In the genomic region with DNA sequence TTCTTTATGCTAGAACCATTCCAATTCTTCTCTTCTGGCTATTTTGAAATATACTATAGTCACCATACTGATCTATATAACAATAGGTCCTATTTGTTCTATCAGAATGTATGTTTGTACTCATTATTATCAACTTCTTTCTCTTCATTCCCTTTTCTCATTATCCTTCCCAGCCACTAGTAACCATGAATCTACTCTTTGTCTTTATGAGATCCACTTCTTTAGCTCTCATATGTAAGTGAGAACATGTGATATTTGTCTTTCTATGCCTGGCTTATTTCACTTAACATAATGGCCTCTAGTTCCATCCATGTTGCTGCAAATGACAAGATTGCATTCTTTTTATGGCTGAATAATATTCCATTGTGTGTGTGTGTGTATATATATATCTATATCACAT, we compare ENCODE assay signal across 36 cellular contexts.
"Had no signal": no experiment of that assay in that cellular context is flagged by ENCODE, and none has a peak within 500 bp of the region (broad histone marks: within the 10 kb centered on the region; RNA-seq: fewer than 3 reads in every experiment).

No MANE protein-coding gene starts in this region.

- H3K27me3 ChIP-seq: ascending aorta, cardiac muscle cell had no signal

- H3K9me3 Mint-ChIP-seq: activated CD4-positive, alpha-beta memory T cell treated with anti-CD3 and anti-CD28 coated beads, Interleukin-2, amount 10 ng/mL, durations not matched to agents 7 days and 5 days; activated CD4-positive, alpha-beta T cell treated with anti-CD3 and anti-CD28 coated beads, Interleukin-2, amount 10 ng/mL, durations not matched to agents 7 days and 5 days; activated naive CD4-positive, alpha-beta T cell treated with anti-CD3 and anti-CD28 coated beads, Interleukin-2, amount 10 ng/mL, durations not matched to agents 7 days and 5 days; activated naive CD4-positive, alpha-beta T cell treated with anti-CD3 and anti-CD28 coated beads, Interleukin-2, amount 50 U/mL, for 24 hours; activated naive CD8-positive, alpha-beta T cell treated with anti-CD3 and anti-CD28 coated beads, Interleukin-2, amount 10 ng/mL, durations not matched to agents 7 days and 5 days; activated naive CD8-positive, alpha-beta T cell treated with anti-CD3 and anti-CD28 coated beads, Interleukin-2, amount 50 U/mL, for 24 hours; activated T-cell treated with anti-CD3 and anti-CD28 coated beads, Interleukin-2, amount 50 U/mL, for 24 hours; activated T-helper 2 cell treated with anti-CD3 and anti-CD28 coated beads, Interferon-gamma antibody, Interleukin-2, Interleukin-4, amounts not matched to agents 10 μg/mL and 5 μg/mL and 100 μg/mL, durations not matched to agents 14 hours and 24 hours and 36 hours; central memory CD8-positive, alpha-beta T cell; T-helper 1 cell treated with Interleukin-12 subunit alpha and Interleukin-12 subunit beta and Interleukin-4 antibody, amounts not matched to agents 30 μg/mL and 1 μg/mL, for 36 hours; T-helper 2 cell treated with Interferon-gamma antibody and Interleukin-4, amounts not matched to agents 5 μg/mL and 100 μg/mL, for 36 hours had no signal

- ATAC-seq: activated CD4-positive, alpha-beta T cell treated with anti-CD3 and anti-CD28 coated beads for 36 hours; activated CD4-positive, CD25-positive, alpha-beta regulatory T cell treated with anti-CD3 and anti-CD28 coated beads, Interleukin-2, amount 50 U/mL, for 24 hours; activated CD8-positive, alpha-beta memory T cell treated with anti-CD3 and anti-CD28 coated beads, Interleukin-2, amount 10 ng/mL, durations not matched to agents 7 days and 5 days; activated CD8-positive, alpha-beta T cell treated with anti-CD3 and anti-CD28 coated beads, Interleukin-2, amount 10 ng/mL, durations not matched to agents 7 days and 5 days; activated naive CD8-positive, alpha-beta T cell treated with anti-CD3 and anti-CD28 coated beads, Interleukin-2, amount 50 U/mL, for 24 hours; WTC11 had no signal

- H3K4me3 Mint-ChIP-seq: activated CD4-positive, alpha-beta memory T cell treated with anti-CD3 and anti-CD28 coated beads, Interleukin-2, amount 10 ng/mL, durations not matched to agents 7 days and 5 days; activated CD4-positive, alpha-beta T cell treated with anti-CD3 and anti-CD28 coated beads for 36 hours; activated CD4-positive, alpha-beta T cell treated with anti-CD3 and anti-CD28 coated beads, Interleukin-2, amount 10 ng/mL, durations not matched to agents 7 days and 5 days; activated CD8-positive, alpha-beta memory T cell treated with anti-CD3 and anti-CD28 coated beads, Interleukin-2, amount 10 ng/mL, durations not matched to agents 7 days and 5 days; activated CD8-positive, alpha-beta T cell treated with anti-CD3 and anti-CD28 coated beads, Interleukin-2, amount 10 ng/mL, durations not matched to agents 7 days and 5 days; activated naive CD4-positive, alpha-beta T cell treated with anti-CD3 and anti-CD28 coated beads, Interleukin-2, amount 10 ng/mL, durations not matched to agents 7 days and 5 days; activated naive CD4-positive, alpha-beta T cell treated with anti-CD3 and anti-CD28 coated beads, Interleukin-2, amount 50 U/mL, for 24 hours; activated naive CD8-positive, alpha-beta T cell; activated naive CD8-positive, alpha-beta T cell treated with anti-CD3 and anti-CD28 coated beads, Interleukin-2, amount 10 ng/mL, durations not matched to agents 7 days and 5 days; activated naive CD8-positive, alpha-beta T cell treated with anti-CD3 and anti-CD28 coated beads, Interleukin-2, amount 50 U/mL, for 24 hours; activated T-cell treated with anti-CD3 and anti-CD28 coated beads, Interleukin-2, amount 50 U/mL, for 24 hours; brain; central memory CD8-positive, alpha-beta T cell; T-helper 1 cell treated with Interleukin-12 subunit alpha and Interleukin-12 subunit beta and Interleukin-4 antibody, amounts not matched to agents 30 μg/mL and 1 μg/mL, for 36 hours; T-helper 2 cell treated with Interferon-gamma antibody and Interleukin-4, amounts not matched to agents 5 μg/mL and 100 μg/mL, for 36 hours; WTC11 had no signal

- H3K27me3 Mint-ChIP-seq: activated CD4-positive, alpha-beta T cell treated with anti-CD3 and anti-CD28 coated beads for 36 hours; activated T-cell treated with anti-CD3 and anti-CD28 coated beads, Interleukin-2, amount 50 U/mL, for 24 hours; brain; central memory CD8-positive, alpha-beta T cell had no signal

- H3K4me1 Mint-ChIP-seq: activated CD4-positive, alpha-beta memory T cell treated with anti-CD3 and anti-CD28 coated beads, Interleukin-2, amount 10 ng/mL, durations not matched to agents 7 days and 5 days; activated CD4-positive, alpha-beta T cell treated with anti-CD3 and anti-CD28 coated beads for 36 hours; activated CD4-positive, alpha-beta T cell treated with anti-CD3 and anti-CD28 coated beads, Interleukin-2, amount 10 ng/mL, durations not matched to agents 7 days and 5 days; activated CD8-positive, alpha-beta memory T cell treated with anti-CD3 and anti-CD28 coated beads, Interleukin-2, amount 10 ng/mL, durations not matched to agents 7 days and 5 days; activated naive CD4-positive, alpha-beta T cell treated with anti-CD3 and anti-CD28 coated beads, Interleukin-2, amount 10 ng/mL, durations not matched to agents 7 days and 5 days; activated naive CD4-positive, alpha-beta T cell treated with anti-CD3 and anti-CD28 coated beads, Interleukin-2, amount 50 U/mL, for 24 hours; activated naive CD8-positive, alpha-beta T cell treated with anti-CD3 and anti-CD28 coated beads, Interleukin-2, amount 10 ng/mL, durations not matched to agents 7 days and 5 days; activated naive CD8-positive, alpha-beta T cell treated with anti-CD3 and anti-CD28 coated beads, Interleukin-2, amount 50 U/mL, for 24 hours; brain; central memory CD8-positive, alpha-beta T cell; WTC11 had no signal

- H3K9me3 ChIP-seq: ascending aorta had no signal

- DNase-seq: activated CD4-positive, alpha-beta memory T cell treated with anti-CD3 and anti-CD28 coated beads, Interleukin-2, amount 10 ng/mL, durations not matched to agents 7 days and 5 days; activated CD4-positive, alpha-beta T cell treated with anti-CD3 and anti-CD28 coated beads for 1 hour; activated CD4-positive, alpha-beta T cell treated with anti-CD3 and anti-CD28 coated beads, Interleukin-2, amount 10 ng/mL, durations not matched to agents 7 days and 5 days; activated CD4-positive, alpha-beta T cell treated with anti-CD3 and anti-CD28 coated beads, Interleukin-2, amount 50 U/mL, for 48 hours; activated CD4-positive, CD25-positive, alpha-beta regulatory T cell; activated CD8-positive, alpha-beta memory T cell treated with anti-CD3 and anti-CD28 coated beads for 24 hours; activated CD8-positive, alpha-beta memory T cell treated with anti-CD3 and anti-CD28 coated beads, Interleukin-2, amount 10 ng/mL, durations not matched to agents 7 days and 5 days; activated CD8-positive, alpha-beta memory T cell treated with anti-CD3 and anti-CD28 coated beads, Interleukin-2, amount 50 U/mL, for 48 hours; activated CD8-positive, alpha-beta T cell treated with anti-CD3 and anti-CD28 coated beads, Interleukin-2, amount 10 ng/mL, durations not matched to agents 7 days and 5 days; activated effector memory CD4-positive, alpha-beta T cell treated with Interleukin-2 at 50 U/mL for 16 hours; activated gamma-delta T cell; activated naive CD4-positive, alpha-beta T cell treated with anti-CD3 and anti-CD28 coated beads, Interleukin-2, amount 10 ng/mL, durations not matched to agents 7 days and 5 days; activated naive CD4-positive, alpha-beta T cell treated with Interleukin-2 at 50 U/mL for 16 hours; activated naive CD8-positive, alpha-beta T cell treated with anti-CD3 and anti-CD28 coated beads, Interleukin-2, amount 10 ng/mL, durations not matched to agents 7 days and 5 days; activated naive CD8-positive, alpha-beta T cell treated with anti-CD3 and anti-CD28 coated beads, Interleukin-2, amount 50 U/mL, for 24 hours; activated T-cell treated with anti-CD3 and anti-CD28 coated beads, Interleukin-2, amount 50 U/mL, for 24 hours; amygdala; anterior cingulate cortex; caudate nucleus; cerebellar nuclear complex; T-helper 2 cell; T-helper 9 cell; WERI-Rb-1 had no signal

- FAIRE-seq: bronchial epithelial cell had no signal

- H3K27ac Mint-ChIP-seq: activated CD4-positive, alpha-beta memory T cell treated with anti-CD3 and anti-CD28 coated beads, Interleukin-2, amount 10 ng/mL, durations not matched to agents 7 days and 5 days; activated CD4-positive, alpha-beta T cell treated with anti-CD3 and anti-CD28 coated beads for 36 hours; activated CD4-positive, alpha-beta T cell treated with anti-CD3 and anti-CD28 coated beads, Interleukin-2, amount 10 ng/mL, durations not matched to agents 7 days and 5 days; activated CD8-positive, alpha-beta memory T cell treated with anti-CD3 and anti-CD28 coated beads, Interleukin-2, amount 10 ng/mL, durations not matched to agents 7 days and 5 days; activated CD8-positive, alpha-beta T cell treated with anti-CD3 and anti-CD28 coated beads, Interleukin-2, amount 10 ng/mL, durations not matched to agents 7 days and 5 days; activated naive CD4-positive, alpha-beta T cell treated with anti-CD3 and anti-CD28 coated beads, Interleukin-2, amount 10 ng/mL, durations not matched to agents 7 days and 5 days; activated naive CD4-positive, alpha-beta T cell treated with anti-CD3 and anti-CD28 coated beads, Interleukin-2, amount 50 U/mL, for 24 hours; activated naive CD8-positive, alpha-beta T cell; activated naive CD8-positive, alpha-beta T cell treated with anti-CD3 and anti-CD28 coated beads, Interleukin-2, amount 10 ng/mL, durations not matched to agents 7 days and 5 days; activated naive CD8-positive, alpha-beta T cell treated with anti-CD3 and anti-CD28 coated beads, Interleukin-2, amount 50 U/mL, for 24 hours; activated T-cell treated with anti-CD3 and anti-CD28 coated beads, Interleukin-2, amount 50 U/mL, for 24 hours; activated T-helper 2 cell treated with anti-CD3 and anti-CD28 coated beads, Interferon-gamma antibody, Interleukin-2, Interleukin-4, amounts not matched to agents 10 μg/mL and 5 μg/mL and 100 μg/mL, durations not matched to agents 14 hours and 24 hours and 36 hours; brain; T-helper 1 cell treated with Interleukin-12 subunit alpha and Interleukin-12 subunit beta and Interleukin-4 antibody, amounts not matched to agents 30 μg/mL and 1 μg/mL, for 36 hours; T-helper 2 cell treated with Interferon-gamma antibody and Interleukin-4, amounts not matched to agents 5 μg/mL and 100 μg/mL, for 36 hours; WTC11 had no signal

- H3K36me3 Mint-ChIP-seq: activated CD8-positive, alpha-beta memory T cell treated with anti-CD3 and anti-CD28 coated beads, Interleukin-2, amount 10 ng/mL, durations not matched to agents 7 days and 5 days; activated naive CD4-positive, alpha-beta T cell treated with anti-CD3 and anti-CD28 coated beads, Interleukin-2, amount 10 ng/mL, durations not matched to agents 7 days and 5 days; activated naive CD4-positive, alpha-beta T cell treated with anti-CD3 and anti-CD28 coated beads, Interleukin-2, amount 50 U/mL, for 24 hours; activated naive CD8-positive, alpha-beta T cell; activated naive CD8-positive, alpha-beta T cell treated with anti-CD3 and anti-CD28 coated beads, Interleukin-2, amount 10 ng/mL, durations not matched to agents 7 days and 5 days; brain; WTC11 had no signal

- H3K27ac ChIP-seq: ascending aorta, cardiac muscle cell, WERI-Rb-1 had no signal
